ENCODE assay signal across 21 cellular contexts in the genomic region with DNA sequence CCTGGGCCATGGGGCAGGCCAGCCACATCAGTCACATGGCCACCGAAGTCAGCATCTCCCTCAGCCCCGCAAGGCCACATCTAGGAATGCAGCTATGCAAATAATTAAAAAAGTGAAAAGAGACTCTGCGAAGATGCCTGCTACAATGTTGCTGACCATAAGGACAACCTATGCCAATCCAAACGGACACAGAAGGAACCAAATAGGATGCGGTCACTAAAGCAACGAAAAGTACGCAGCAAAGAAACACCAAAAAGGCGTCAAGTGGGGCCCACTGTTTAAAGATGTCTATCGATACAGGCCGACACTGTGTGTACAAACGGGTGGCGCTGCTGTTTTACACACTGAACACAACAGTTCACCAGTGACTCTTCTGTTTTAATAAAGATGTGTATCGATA. TPM values are rescaled to one million over a fixed set of nuclear protein-coding genes. Genes with fewer than 3 reads are reported as not detected.
DNase-seq lines count a peak whose midpoint lies in the region; ATAC-seq, FAIRE-seq and TF ChIP-seq lines count a peak whose summit lies in the region.
"Had no signal": no experiment of that assay in that cellular context is flagged by ENCODE, and none has a peak within 500 bp of the region (broad histone marks: within the 10 kb centered on the region; RNA-seq: fewer than 3 reads in every experiment).

No MANE protein-coding gene starts in this region.

- peaks cover 11% of the 10 kb centered on the region for H3K79me2 ChIP-seq in osteoblast (ENCODE audit: insufficient read depth, low read length)

- no peak overlapping the region for H3K4me2 ChIP-seq in osteoblast (ENCODE audit: insufficient read depth, low read length)
- H3K4me2 ChIP-seq: A549 had no signal

- TF ChIP-seq CTCF in osteoblast (IDR thresholded peaks at IDR 0.05; ENCODE audit: extremely low read depth, low read depth, low read length) (no peak), GM20000 (IDR thresholded peaks at IDR 0.05; ENCODE audit: extremely low read depth, missing control alignments) (no peak)

- ATAC-seq in activated CD8-positive, alpha-beta T cell treated with anti-CD3 and anti-CD28 coated beads, Interleukin-2, amount 10 ng/mL, durations not matched to agents 7 days and 5 days: no peak
- ATAC-seq: A549, HCT116 had no signal

- H3K4me3 Mint-ChIP-seq in activated CD8-positive, alpha-beta T cell treated with anti-CD3 and anti-CD28 coated beads, Interleukin-2, amount 10 ng/mL, durations not matched to agents 7 days and 5 days: no peak overlapping the region
- H3K4me3 Mint-ChIP-seq: CD4-positive, alpha-beta memory T cell; H9 had no signal

- no peaks in the 10 kb centered on the region for H3K4me1 Mint-ChIP-seq in activated CD8-positive, alpha-beta T cell treated with anti-CD3 and anti-CD28 coated beads, Interleukin-2, amount 10 ng/mL, durations not matched to agents 7 days and 5 days (ENCODE audit: low read depth)

- no peaks in the 10 kb centered on the region for H3K27me3 ChIP-seq in osteoblast (ENCODE audit: insufficient read depth, low read length)
- no peaks in the 10 kb centered on the region for H3K27me3 ChIP-seq in SJCRH30

- H4K20me1 ChIP-seq in osteoblast (ENCODE audit: insufficient read depth, low read length): no peaks in the 10 kb centered on the region

- no peaks in the 10 kb centered on the region for H3K9me3 Mint-ChIP-seq in activated CD8-positive, alpha-beta T cell treated with anti-CD3 and anti-CD28 coated beads, Interleukin-2, amount 10 ng/mL, durations not matched to agents 7 days and 5 days (ENCODE audit: insufficient read depth)
- H3K9me3 Mint-ChIP-seq: CD4-positive, alpha-beta memory T cell; H9 had no signal

- CTCF ChIA-PET in activated CD8-positive, alpha-beta T cell treated with anti-CD3 and anti-CD28 coated beads, Interleukin-2, amount 10 ng/mL, durations not matched to agents 7 days and 5 days (lab: Charles Lee): no interaction called here

- H3K4me1 ChIP-seq in osteoblast (ENCODE audit: insufficient read depth, low read length) (no peaks in the 10 kb centered on the region), SJCRH30 (no peaks in the 10 kb centered on the region)
- H3K4me1 ChIP-seq: A549 had no signal

- H3K36me3 ChIP-seq in osteoblast (ENCODE audit: insufficient read depth, low read length) (peaks cover 22% of the 10 kb centered on the region), SJCRH30 (peaks cover 32% of the 10 kb centered on the region)

- H3K9me3 ChIP-seq in osteoblast (ENCODE audit: low read depth, low read length): no peaks in the 10 kb centered on the region
- H3K9me3 ChIP-seq in SJCRH30 (replicated peaks): no peaks in the 10 kb centered on the region
- H3K9me3 ChIP-seq: A549 had no signal

- FAIRE-seq in HTR-8/SVneo (lab: Jason Lieb, UNC): peak; percentile 91
- FAIRE-seq: A549, G401.6, GM12892, H1 had no signal

- H3K4me3 ChIP-seq in osteoblast (ENCODE audit: insufficient read depth, low read length) (no peak overlapping the region), SJCRH30 (no peak overlapping the region)
- H3K4me3 ChIP-seq: A549, GM23248 had no signal

- H3K27ac ChIP-seq in osteoblast (ENCODE audit: low read depth, low read length) (no peak overlapping the region), SJCRH30 (no peak overlapping the region)
- H3K27ac ChIP-seq: A549, GM23248 had no signal

- no peak overlapping the region for H3K27ac Mint-ChIP-seq in activated CD8-positive, alpha-beta T cell treated with anti-CD3 and anti-CD28 coated beads, Interleukin-2, amount 10 ng/mL, durations not matched to agents 7 days and 5 days
- H3K27ac Mint-ChIP-seq: CD4-positive, alpha-beta memory T cell; H9 had no signal

- no peak overlapping the region for H2AFZ ChIP-seq in osteoblast (ENCODE audit: low read length)
- H2AFZ ChIP-seq: GM23248 had no signal

- DNase-seq in HTR-8/SVneo (ENCODE audit: insufficient read length, low spot score) (no peak), NCI-H526 treated with DMSO at 0.1 percent for 48 hours (lab: John Stamatoyannopoulos, UW) (peak; percentile 73), osteoblast (ENCODE audit: insufficient read length, low spot score, missing footprints) (peak; percentile 74), GM20000 (ENCODE audit: low spot score) (no peak), SJCRH30 (no peak)
- DNase-seq in activated CD8-positive, alpha-beta T cell treated with anti-CD3 and anti-CD28 coated beads, Interleukin-2, amount 10 ng/mL, durations not matched to agents 7 days and 5 days: no peak
- DNase-seq: 8988T; ACHN; C1 segment of cervical spinal cord; Calu3; CD4-positive, alpha-beta memory T cell; COR-L47; DMS153; DND-41; GM23248; H9 had no signal

- POLR2A ChIA-PET in activated CD8-positive, alpha-beta T cell treated with anti-CD3 and anti-CD28 coated beads, Interleukin-2, amount 10 ng/mL, durations not matched to agents 7 days and 5 days (lab: Charles Lee): no interaction called here

- peaks cover 14% of the 10 kb centered on the region for H3K36me3 Mint-ChIP-seq in activated CD8-positive, alpha-beta T cell treated with anti-CD3 and anti-CD28 coated beads, Interleukin-2, amount 10 ng/mL, durations not matched to agents 7 days and 5 days (ENCODE audit: low read depth)

- H3K27me3 Mint-ChIP-seq in activated CD8-positive, alpha-beta T cell treated with anti-CD3 and anti-CD28 coated beads, Interleukin-2, amount 10 ng/mL, durations not matched to agents 7 days and 5 days (ENCODE audit: low read depth): no peaks in the 10 kb centered on the region
- H3K27me3 Mint-ChIP-seq: CD4-positive, alpha-beta memory T cell had no signal

RNA-seq across cellular contexts. Expression of gene TAF4, which starts 56.4 kb away (rescaled TPM):
- total RNA-seq in osteoblast: 4.3 and 4.7 TPM in 2 replicates
- total RNA-seq in SJCRH30 (2014; rRNA removed; shearing (Covaris generic)): 19.4 and 20.1 TPM in 2 replicates
- total RNA-seq in activated CD8-positive, alpha-beta T cell treated with anti-CD3 and anti-CD28 coated beads, Interleukin-2, amount 10 ng/mL, durations not matched to agents 7 days and 5 days: 10 to 100 TPM; 24.0 to 24.1 TPM

Comparison
In these comparisons a context has a peak if more than half of its experiments do, and no peak if none do; other contexts are left out.
1. DNase-seq: peak in NCI-H526 treated with DMSO at 0.1 percent for 48 hours (single experiment) and osteoblast (single experiment); none in HTR-8/SVneo (single experiment), GM20000 (single experiment), SJCRH30 (0 of 2) and activated CD8-positive, alpha-beta T cell treated with anti-CD3 and anti-CD28 coated beads, Interleukin-2, amount 10 ng/mL, durations not matched to agents 7 days and 5 days (single experiment).